18 cellular contexts compared by ENCODE assay signal in the genomic region with DNA sequence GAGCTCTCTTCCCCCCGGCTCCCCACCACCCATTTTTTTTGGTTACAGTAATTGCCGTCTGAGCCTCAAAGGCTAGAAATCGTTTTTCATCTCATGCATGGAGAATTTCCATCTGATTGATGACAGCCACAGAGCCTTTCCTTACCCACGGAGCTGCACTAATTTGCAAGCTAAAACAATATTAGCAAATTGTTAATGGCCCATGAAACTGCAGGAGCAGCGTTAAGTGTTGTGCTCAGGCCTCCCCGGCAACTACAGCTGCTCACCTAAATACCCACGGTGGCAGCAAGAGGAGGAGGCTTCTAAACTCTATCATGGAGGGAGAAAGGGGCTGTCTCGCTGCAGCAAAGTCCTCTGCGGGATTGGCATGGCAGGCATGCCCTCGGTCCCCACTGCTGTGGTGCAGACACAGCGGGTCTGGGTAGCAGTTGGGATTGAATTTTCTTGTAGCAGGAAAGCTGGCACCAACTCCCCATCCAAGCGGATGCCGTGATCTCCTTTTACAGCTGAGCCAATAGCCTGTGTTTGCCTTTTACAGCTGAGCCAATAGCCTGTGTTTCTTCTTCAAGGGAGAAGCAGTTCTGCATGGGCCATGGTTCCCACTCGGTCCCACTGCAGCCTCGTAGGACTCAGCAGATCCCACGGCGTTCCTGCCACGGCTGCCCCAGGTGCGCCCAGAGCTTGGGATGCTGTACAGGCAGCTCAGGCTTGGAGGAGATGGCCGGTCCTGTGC.
"Had no signal": no experiment of that assay in that cellular context is flagged by ENCODE, and none has a peak within 500 bp of the region (broad histone marks: within the 10 kb centered on the region; RNA-seq: fewer than 3 reads in every experiment).

No MANE protein-coding gene starts in this region.

- H3K4me1 Mint-ChIP-seq: naive thymus-derived CD8-positive, alpha-beta T cell had no signal

- H3K27ac ChIP-seq: brain microvascular endothelial cell, lower lobe of right lung, transverse colon had no signal

- H3K36me3 Mint-ChIP-seq: naive thymus-derived CD8-positive, alpha-beta T cell had no signal

- H3K4me1 ChIP-seq: lower lobe of right lung, transverse colon had no signal

- H3K9me3 Mint-ChIP-seq: activated naive CD4-positive, alpha-beta T cell treated with anti-CD3 and anti-CD28 coated beads, Interleukin-2, amount 50 U/mL, for 72 hours; dendritic cell treated with granulocyte-macrophage colony-stimulating factor and Interleukin-4, amounts not matched to agents 40 ng/mL and 50 ng/mL, for 4 days; effector memory CD8-positive, alpha-beta T cell had no signal

- H3K36me3 ChIP-seq: brain microvascular endothelial cell, lower lobe of right lung, transverse colon had no signal

- H3K4me3 Mint-ChIP-seq: dendritic cell treated with granulocyte-macrophage colony-stimulating factor and Interleukin-4, amounts not matched to agents 40 ng/mL and 50 ng/mL, for 4 days; effector memory CD8-positive, alpha-beta T cell; naive thymus-derived CD8-positive, alpha-beta T cell had no signal

- H3K4me3 ChIP-seq: lower lobe of right lung, mucosa of descending colon, transverse colon had no signal

- H3K27me3 ChIP-seq: brain microvascular endothelial cell, transverse colon had no signal

- DNase-seq: activated CD4-positive, alpha-beta T cell treated with anti-CD3 and anti-CD28 coated beads, Interleukin-2, amount 50 U/mL, for 4 hours; activated CD4-positive, CD25-positive, alpha-beta regulatory T cell treated with anti-CD3 and anti-CD28 coated beads, Interleukin-2, amount 50 U/mL, for 72 hours; activated T-cell treated with anti-CD3 and anti-CD28 coated beads, Interleukin-2, amount 50 U/mL, for 1 hour; amygdala; brain microvascular endothelial cell; cerebellar nuclear complex; effector memory CD8-positive, alpha-beta T cell; hippocampal formation; kidney glomerular epithelial cell; lower lobe of right lung; mucosa of descending colon; naive thymus-derived CD8-positive, alpha-beta T cell; occipital lobe; stimulated activated CD4-positive, alpha-beta T cell treated with anti-CD3 and anti-CD28 coated beads, Interleukin-12 subunit alpha, Interleukin-12 subunit beta, amount 100 ng/mL, for 4 hours; stimulated activated naive CD4-positive, alpha-beta T cell; transverse colon had no signal

- H3K27ac Mint-ChIP-seq: dendritic cell treated with granulocyte-macrophage colony-stimulating factor and Interleukin-4, amounts not matched to agents 40 ng/mL and 50 ng/mL, for 4 days; effector memory CD8-positive, alpha-beta T cell; naive thymus-derived CD8-positive, alpha-beta T cell had no signal
